ENCODE assay signal across 25 cellular contexts in genomic region chr12:89081709-89082108, GRCh38.
A peak's percentile ranks its signal among the peaks of the same experiment; 100 is the strongest.
DNase-seq lines count a peak whose midpoint lies in the region; ATAC-seq, FAIRE-seq and TF ChIP-seq lines count a peak whose summit lies in the region.
"Had no signal": no experiment of that assay in that cellular context is flagged by ENCODE, and none has a peak within 500 bp of the region (broad histone marks: within the 10 kb centered on the region; RNA-seq: fewer than 3 reads in every experiment).

No MANE protein-coding gene starts in this region.

- H3K9ac ChIP-seq in BLaER1 treated with 17β-estradiol and CSF1 and Interleukin-3, amounts not matched to agents 10 nM and 100 nM, result no peak overlapping the region
- H3K9ac ChIP-seq in Loucy (ENCODE audit: low read depth, low read length, poor library complexity, severe bottlenecking) (no peak overlapping the region), endothelial cell of umbilical vein (replicated peaks; ENCODE audit: extremely low read depth, insufficient read depth, low read length) (no peak overlapping the region)
- H3K9ac ChIP-seq: KMS-11 had no signal

- BruUV-seq in endothelial cell of umbilical vein (replicated peaks; lab: Mats Ljungman, UMichigan), result no TSS peak

- TF ChIP-seq POLR2A in endothelial cell of umbilical vein (IDR thresholded peaks at IDR 0.05; ENCODE audit: low read depth, low read length) (no peak), heart left ventricle (IDR thresholded peaks at IDR 0.05) (no peak)

- H3K79me2 ChIP-seq in Loucy (ENCODE audit: insufficient read depth, low read length) (no peaks in the 10 kb centered on the region), endothelial cell of umbilical vein (ENCODE audit: control insufficient read depth, insufficient read depth, low read length) (no peaks in the 10 kb centered on the region)

- FAIRE-seq in endothelial cell of umbilical vein (lab: Jason Lieb, UNC) (no peak), pancreas (lab: Jason Lieb, UNC) (no peak)
- FAIRE-seq: RCC 7860 had no signal

- CTCF ChIA-PET in endothelial cell of umbilical vein (lab: Charles Lee), result interaction anchor here (0.7 to 1.2 kb wide), 2 partner anchors 29 to 62 kb away, joined by 3 read pairs; no protein-coding TSS in a partner anchor

- DNase-seq in endothelial cell of umbilical vein (ENCODE audit: low read depth, low spot score), result peak; percentile 24
- no peak for DNase-seq in pancreas
- DNase-seq in coronary artery (ENCODE audit: low spot score), result no peak
- DNase-seq in heart left ventricle, result no peak
- DNase-seq in NCI-H1105 treated with DMSO at 0.1 percent for 48 hours (lab: John Stamatoyannopoulos, UW), result no peak
- DNase-seq: activated B cell treated with CpG ODN at 0.5 μM for 24 hours; activated CD4-positive, alpha-beta T cell treated with anti-CD3 and anti-CD28 coated beads, Interleukin-2, amount 50 U/mL, for 4 hours; activated naive CD4-positive, alpha-beta T cell treated with Interleukin-2 at 50 U/mL for 16 hours; adrenal gland; C1 segment of cervical spinal cord; NCI-H1694 treated with DMSO at 0.1 percent for 48 hours; NCI-H774; right lobe of liver; SIG-M5; stimulated activated CD8-positive, alpha-beta memory T cell treated with anti-CD3 and anti-CD28 coated beads, Interleukin-4, amount 100 ng/mL, for 48 hours; stimulated activated naive CD8-positive, alpha-beta T cell treated with anti-CD3 and anti-CD28 coated beads, Interleukin-15, amount 100 ng/mL, for 72 hours; thyroid gland had no signal

- no peaks in the 10 kb centered on the region for H3K9me1 ChIP-seq in endothelial cell of umbilical vein (replicated peaks; ENCODE audit: control insufficient read depth, extremely low read depth, insufficient read depth, low read length)

- TF ChIP-seq CTCF in Loucy (conservative IDR thresholded peaks at IDR 0.05; ENCODE audit: low read length) (no peak), endothelial cell of umbilical vein (IDR thresholded peaks at IDR 0.05; ENCODE audit: extremely low read depth in 1 of 2, insufficient read depth in 1 of 2, low read depth in 1 of 2, low read length in 2 of 2) (no peak), pancreas (IDR thresholded peaks at IDR 0.05) (no peak), coronary artery (IDR thresholded peaks at IDR 0.05) (no peak), heart left ventricle (IDR thresholded peaks at IDR 0.05) (no peak)

- ATAC-seq in pancreas, result peak; percentile 38 to 73 (median 63)
- no peak for ATAC-seq in heart left ventricle
- ATAC-seq: HCT116; left lobe of liver; right lobe of liver; stimulated activated naive CD8-positive, alpha-beta T cell treated with anti-CD3 and anti-CD28 coated beads, Interleukin-15, amount 100 ng/mL, for 72 hours had no signal

- no peaks in the 10 kb centered on the region for H4K20me1 ChIP-seq in BLaER1 treated with 17β-estradiol and CSF1 and Interleukin-3, amounts not matched to agents 10 nM and 100 nM
- H4K20me1 ChIP-seq in Loucy (ENCODE audit: insufficient read depth, low read length, poor library complexity, severe bottlenecking), result no peaks in the 10 kb centered on the region
- H4K20me1 ChIP-seq in endothelial cell of umbilical vein (replicated peaks; ENCODE audit: control insufficient read depth, extremely low read depth, insufficient read depth, low read length), result no peaks in the 10 kb centered on the region

- H3K9me3 ChIP-seq in BLaER1 treated with 17β-estradiol and CSF1 and Interleukin-3, amounts not matched to agents 10 nM and 100 nM (replicated peaks in 1 of 11), result peaks cover 0 to 12% (median 0%) of the 10 kb centered on the region in 11 experiments; a peak in 3 of 22 replicates
- H3K9me3 ChIP-seq in Loucy (ENCODE audit: insufficient read depth, low read depth, low read length), result no peaks in the 10 kb centered on the region
- H3K9me3 ChIP-seq in endothelial cell of umbilical vein (replicated peaks; ENCODE audit: control insufficient read depth, insufficient read depth, low read length), result no peaks in the 10 kb centered on the region
- H3K9me3 ChIP-seq in pancreas, result no peaks in the 10 kb centered on the region
- H3K9me3 ChIP-seq in heart left ventricle, result no peaks in the 10 kb centered on the region
- H3K9me3 ChIP-seq: adrenal gland, right lobe of liver, thyroid gland, vagina had no signal

- no peaks in the 10 kb centered on the region for H3K9me2 ChIP-seq in Loucy (replicated peaks; ENCODE audit: low read depth, low read length)

- H3K36me3 ChIP-seq in BLaER1 treated with 17β-estradiol and CSF1 and Interleukin-3, amounts not matched to agents 10 nM and 100 nM, result no peaks in the 10 kb centered on the region
- H3K36me3 ChIP-seq in Loucy (ENCODE audit: insufficient read depth, low read length) (no peaks in the 10 kb centered on the region), endothelial cell of umbilical vein (ENCODE audit: control insufficient read depth in 2 of 2, extremely low read depth in 1 of 2, insufficient read depth in 2 of 2, low read length in 2 of 2) (no peaks in the 10 kb centered on the region), pancreas (no peaks in the 10 kb centered on the region), heart left ventricle (no peaks in the 10 kb centered on the region)
- H3K36me3 ChIP-seq: adrenal gland, right lobe of liver, thyroid gland, vagina had no signal

- H2AFZ ChIP-seq in Loucy (ENCODE audit: low read length), result no peak overlapping the region
- H2AFZ ChIP-seq in endothelial cell of umbilical vein (ENCODE audit: low read depth, low read length), result no peak overlapping the region

- 35 to 48% methylated on average over 2 of the region's 2 CpGs for WGBS in pancreas, 2 donors
- WGBS in heart left ventricle, 4 donors, result 52 to 59% (median 58%) methylated on average over 2 of the region's 2 CpGs

- dilution Hi-C loops in endothelial cell of umbilical vein (cut with MboI; ENCODE audit: extremely low pct_ligation_motif_present, low sequenced_read_pairs), result no loop called here

- H3K4me1 ChIP-seq in BLaER1 treated with 17β-estradiol and CSF1 and Interleukin-3, amounts not matched to agents 10 nM and 100 nM, result peaks cover 14 to 26% (median 17%) of the 10 kb centered on the region in 10 experiments
- H3K4me1 ChIP-seq in Loucy (ENCODE audit: insufficient read depth, low read length, poor library complexity, severe bottlenecking) (peaks cover 33% of the 10 kb centered on the region), endothelial cell of umbilical vein (ENCODE audit: control insufficient read depth, extremely low read depth, insufficient read depth, low read length) (peaks cover 46% of the 10 kb centered on the region), pancreas (peaks cover 4 to 21% (median 19%) of the 10 kb centered on the region in 3 donors), heart left ventricle (peaks cover 0 to 44% (median 16%) of the 10 kb centered on the region in 12 donors)
- H3K4me1 ChIP-seq: adrenal gland, right lobe of liver, thyroid gland, vagina had no signal

- POLR2A ChIA-PET in endothelial cell of umbilical vein (lab: Charles Lee), result interaction anchor here (0.5 kb wide), 1 partner anchor 26 kb away, joined by 3 read pairs; no protein-coding TSS in a partner anchor

- H3K27ac ChIP-seq in BLaER1 treated with 17β-estradiol and CSF1 and Interleukin-3, amounts not matched to agents 10 nM and 100 nM, result peak overlapping the region in 3 of 11 experiments; percentile 3 to 24 (median 14); a peak in 3 of 22 replicates
- H3K27ac ChIP-seq in endothelial cell of umbilical vein (ENCODE audit: insufficient read depth, low read depth, low read length), result peak overlapping the region; percentile 65
- H3K27ac ChIP-seq in pancreas, result peak overlapping the region in 3 of 4 donors; percentile 6 to 68 (median 42)
- H3K27ac ChIP-seq in coronary artery, result no peak overlapping the region
- H3K27ac ChIP-seq in heart left ventricle, result peak overlapping the region in 1 of 12 donors; percentile 17
- H3K27ac ChIP-seq: adrenal gland, HL-60, KMS-11, right lobe of liver, thyroid gland, vagina had no signal

- intact Hi-C loops in endothelial cell of umbilical vein (cut with micrococcal nuclease), result no loop called here
- intact Hi-C loops in pancreas (cut with DNase I), result no loop called here
- intact Hi-C loops in heart left ventricle (cut with DNase I), result loop anchor here in 1 of 10 donors (10.0 kb wide), 1 partner anchor 263 kb away; no protein-coding TSS in a partner anchor

- peak overlapping the region; percentile 39 to 78 (median 64) for H3K4me2 ChIP-seq in BLaER1 treated with 17β-estradiol and CSF1 and Interleukin-3, amounts not matched to agents 10 nM and 100 nM
- peak overlapping the region; percentile 34 for H3K4me2 ChIP-seq in Loucy (ENCODE audit: low read depth, low read length, poor library complexity, severe bottlenecking)
- H3K4me2 ChIP-seq in endothelial cell of umbilical vein (ENCODE audit: insufficient read depth, low read length), result no peak overlapping the region
- H3K4me2 ChIP-seq: KMS-11 had no signal

- H3F3A ChIP-seq in Loucy (ENCODE audit: low read depth), result no peaks in the 10 kb centered on the region

- no peaks in the 10 kb centered on the region for H3K27me3 ChIP-seq in BLaER1 treated with 17β-estradiol and CSF1 and Interleukin-3, amounts not matched to agents 10 nM and 100 nM
- no peaks in the 10 kb centered on the region for H3K27me3 ChIP-seq in Loucy (ENCODE audit: insufficient read depth, low read length, poor library complexity, severe bottlenecking)
- no peaks in the 10 kb centered on the region for H3K27me3 ChIP-seq in endothelial cell of umbilical vein (ENCODE audit: control insufficient read depth in 2 of 2, insufficient read depth in 2 of 2, low read length in 2 of 2)
- H3K27me3 ChIP-seq in pancreas, result no peaks in the 10 kb centered on the region
- H3K27me3 ChIP-seq in heart left ventricle, result no peaks in the 10 kb centered on the region
- H3K27me3 ChIP-seq: adrenal gland, right lobe of liver, thyroid gland, vagina had no signal

- H3K4me3 ChIP-seq in BLaER1 treated with 17β-estradiol and CSF1 and Interleukin-3, amounts not matched to agents 10 nM and 100 nM, result no peak overlapping the region
- no peak overlapping the region for H3K4me3 ChIP-seq in Loucy (ENCODE audit: low read length, poor library complexity, severe bottlenecking)
- no peak overlapping the region for H3K4me3 ChIP-seq in endothelial cell of umbilical vein (replicated peaks in 1 of 3; ENCODE audit: insufficient read depth in 1 of 3, low read depth in 1 of 3, low read length in 3 of 3)
- H3K4me3 ChIP-seq in pancreas, result no peak overlapping the region
- H3K4me3 ChIP-seq in coronary artery, result no peak overlapping the region
- no peak overlapping the region for H3K4me3 ChIP-seq in heart left ventricle
- H3K4me3 ChIP-seq: adrenal gland, right lobe of liver, thyroid gland, vagina had no signal

TF ChIP-seq in endothelial cell of umbilical vein, 7 proteins besides CTCF, POLR2A, EP300 and RAD21:
- TF ChIP-seq FOS (IDR thresholded peaks at IDR 0.05; ENCODE audit: borderline replicate concordance, insufficient read depth, low read length) (no peak), MYC (IDR thresholded peaks at IDR 0.05; ENCODE audit: low read depth, low read length) (no peak)
TF ChIP-seq in endothelial cell of umbilical vein: peak in this region for 0.

Comparison
In these comparisons a context has a peak if more than half of its experiments do, and no peak if none do; other contexts are left out.
1. H3K27ac ChIP-seq: peak in endothelial cell of umbilical vein (single experiment) and pancreas (3 of 4); none in coronary artery (0 of 2).
2. ATAC-seq: peak in pancreas (4 of 4); none in heart left ventricle (0 of 4).